In genomic region chr15:66014022-66014421, GRCh38 we compare ENCODE assay signal across 23 cellular contexts.
DNase-seq lines count a peak whose midpoint lies in the region; FAIRE-seq and TF ChIP-seq lines count a peak whose summit lies in the region.
"Had no signal": no experiment of that assay in that cellular context is flagged by ENCODE, and none has a peak within 500 bp of the region (broad histone marks: within the 10 kb centered on the region; RNA-seq: fewer than 3 reads in every experiment).

No MANE protein-coding gene starts in this region.

- H3K4me1 ChIP-seq in BLaER1 = peaks cover 46% of the 10 kb centered on the region

- H3K4me1 Mint-ChIP-seq in activated naive CD4-positive, alpha-beta T cell treated with anti-CD3 and anti-CD28 coated beads for 36 hours (ENCODE audit: low read depth) = no peaks in the 10 kb centered on the region
- H3K4me1 Mint-ChIP-seq: B cell; CD4-positive, alpha-beta memory T cell had no signal

- no peaks in the 10 kb centered on the region for H3K9me3 Mint-ChIP-seq in activated naive CD4-positive, alpha-beta T cell treated with anti-CD3 and anti-CD28 coated beads for 36 hours

- peak overlapping the region; percentile 60 for H3K4me2 ChIP-seq in BLaER1

- no peaks in the 10 kb centered on the region for H3K27me3 Mint-ChIP-seq in activated naive CD4-positive, alpha-beta T cell treated with anti-CD3 and anti-CD28 coated beads for 36 hours (ENCODE audit: low read depth)

- TF ChIP-seq CTCF in D721Med (IDR thresholded peaks at IDR 0.05; ENCODE audit: insufficient read depth, missing control alignments) = no peak

- H3K9me3 ChIP-seq in BLaER1 = no peaks in the 10 kb centered on the region

- no peaks in the 10 kb centered on the region for H4K20me1 ChIP-seq in BLaER1

- H3K4me3 ChIP-seq in BLaER1 = no peak overlapping the region
- H3K4me3 ChIP-seq: GM12878, GM23248 had no signal

- peak overlapping the region; percentile 8; the same call in 1 of the 2 replicates for H3K27ac ChIP-seq in BLaER1
- H3K27ac ChIP-seq: 22Rv1, GM23248 had no signal

- H3K27me3 ChIP-seq in BLaER1 = no peaks in the 10 kb centered on the region

- peak; percentile 69 for FAIRE-seq in D721Med (lab: Jason Lieb, UNC)
- FAIRE-seq: A204.1, GM12878, GM19239, H1 had no signal

- intact Hi-C loops in activated naive CD4-positive, alpha-beta T cell treated with anti-CD3 and anti-CD28 coated beads for 36 hours (cut with micrococcal nuclease) = no loop called here

- H3K36me3 Mint-ChIP-seq in activated naive CD4-positive, alpha-beta T cell treated with anti-CD3 and anti-CD28 coated beads for 36 hours (ENCODE audit: low read depth) = no peaks in the 10 kb centered on the region
- H3K36me3 Mint-ChIP-seq: CD4-positive, alpha-beta memory T cell had no signal

- no peak overlapping the region for H3K27ac Mint-ChIP-seq in activated naive CD4-positive, alpha-beta T cell treated with anti-CD3 and anti-CD28 coated beads for 36 hours
- H3K27ac Mint-ChIP-seq: B cell; CD4-positive, alpha-beta memory T cell had no signal

- H3K4me3 Mint-ChIP-seq in activated naive CD4-positive, alpha-beta T cell treated with anti-CD3 and anti-CD28 coated beads for 36 hours = no peak overlapping the region
- H3K4me3 Mint-ChIP-seq: B cell; CD4-positive, alpha-beta memory T cell had no signal

- DNase-seq in D721Med (ENCODE audit: insufficient read length, low spot score) = peak; percentile 53
- peak; percentile 93 for DNase-seq in NCI-H82 treated with DMSO at 0.1 percent for 48 hours (lab: John Stamatoyannopoulos, UW; ENCODE audit: unreplicated experiment)
- DNase-seq in activated naive CD4-positive, alpha-beta T cell treated with anti-CD3 and anti-CD28 coated beads for 36 hours = no peak
- DNase-seq in activated CD4-positive, alpha-beta T cell treated with anti-CD3 and anti-CD28 coated beads, Interleukin-2, amount 50 U/mL, for 4 hours = no peak
- DNase-seq in anterior cingulate cortex (lab: John Stamatoyannopoulos, UW) = no peak
- DNase-seq: C1 segment of cervical spinal cord; Calu3; CD4-positive, alpha-beta memory T cell; COR-L47; DMS 273 treated with DMSO at 0.1 percent for 48 hours; DMS79; EL; GDM1; GM23248; H7; HCEC 1CT had no signal

- no peaks in the 10 kb centered on the region for H3K36me3 ChIP-seq in BLaER1

- H3K9ac ChIP-seq in BLaER1 = no peak overlapping the region
- H3K9ac ChIP-seq: GM23248 had no signal

- CTCF ChIA-PET in activated naive CD4-positive, alpha-beta T cell treated with anti-CD3 and anti-CD28 coated beads for 36 hours (lab: Charles Lee) = no interaction called here

Comparison
In these comparisons a context has a peak if more than half of its experiments do, and no peak if none do; other contexts are left out.
1. DNase-seq: peak in D721Med (single experiment) and NCI-H82 treated with DMSO at 0.1 percent for 48 hours (single experiment); none in activated naive CD4-positive, alpha-beta T cell treated with anti-CD3 and anti-CD28 coated beads for 36 hours (single experiment), activated CD4-positive, alpha-beta T cell treated with anti-CD3 and anti-CD28 coated beads, Interleukin-2, amount 50 U/mL, for 4 hours (0 of 2) and anterior cingulate cortex (0 of 58).